Comparison of ENCODE assay signal across 7 cellular contexts in genomic region chr6:152946484-152946883, GRCh38.
"Had no signal": no experiment of that assay in that cellular context is flagged by ENCODE, and none has a peak within 500 bp of the region (broad histone marks: within the 10 kb centered on the region; RNA-seq: fewer than 3 reads in every experiment).

No MANE protein-coding gene starts in this region.

- H3K27ac ChIP-seq: HL-60, KMS-11 had no signal

- DNase-seq: GOT3, H9, HCEC 1CT, KBM-7 had no signal

- H3K9ac ChIP-seq: KMS-11 had no signal

- H3K4me2 ChIP-seq: KMS-11 had no signal

- ATAC-seq: HepG2 had no signal
